1 cellular context compared by ENCODE assay signal in genomic region chr6:26394289-26394688, GRCh38.
TF ChIP-seq lines count a peak whose summit lies in the region.

No MANE protein-coding gene starts in this region.

TF ChIP-seq in endothelial cell of umbilical vein, 7 proteins besides CTCF, POLR2A, EP300 and RAD21:
- TF ChIP-seq MAX (IDR thresholded peaks at IDR 0.05; ENCODE audit: insufficient read depth, insufficient read length) (no peak), POLR2AphosphoS5 (IDR thresholded peaks at IDR 0.05; ENCODE audit: insufficient read depth, low read depth, low read length) (peak; percentile 38), MYC (IDR thresholded peaks at IDR 0.05; ENCODE audit: low read depth, low read length) (no peak), FOS (IDR thresholded peaks at IDR 0.05; ENCODE audit: borderline replicate concordance, insufficient read depth, low read length) (peak; percentile 56), GATA2 (IDR thresholded peaks at IDR 0.05; ENCODE audit: insufficient read depth, insufficient read length, low read depth, low read length) (no peak), EZH2 (IDR thresholded peaks at IDR 0.05; ENCODE audit: borderline replicate concordance, low read depth, low read length, severe bottlenecking) (no peak), JUN (IDR thresholded peaks at IDR 0.05; ENCODE audit: borderline replicate concordance, insufficient read depth, insufficient read length, low read depth) (no peak)
